ENCODE assay signal across 30 cellular contexts in the genomic region with DNA sequence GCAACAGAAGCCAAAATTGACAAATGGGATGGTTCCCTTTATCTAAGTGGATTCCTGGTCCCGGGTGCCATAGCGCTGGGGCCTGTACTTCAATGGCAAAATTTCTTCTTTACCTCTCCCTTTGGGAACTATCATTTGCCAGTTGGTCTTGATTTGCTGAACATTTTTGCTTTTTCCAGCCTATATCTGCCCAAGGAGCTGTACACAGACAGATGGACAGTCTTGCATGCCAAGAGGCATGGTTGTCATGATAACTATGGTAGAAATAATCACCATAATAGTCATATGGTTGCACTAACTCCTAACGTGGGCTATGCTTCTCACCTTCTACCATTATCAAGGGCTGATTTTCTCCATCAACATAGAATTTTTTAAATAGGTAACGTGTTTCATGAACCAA.
DNase-seq lines count a peak whose midpoint lies in the region; ATAC-seq lines count a peak whose summit lies in the region.
"Had no signal": no experiment of that assay in that cellular context is flagged by ENCODE, and none has a peak within 500 bp of the region (broad histone marks: within the 10 kb centered on the region; RNA-seq: fewer than 3 reads in every experiment).

No MANE protein-coding gene starts in this region.

- H3K9me3 ChIP-seq in aorta (ENCODE audit: control insufficient read depth, low read length) = no peaks in the 10 kb centered on the region
- H3K9me3 ChIP-seq: A549; BLaER1 treated with 17β-estradiol and CSF1 and Interleukin-3, amounts not matched to agents 10 nM and 100 nM; Caco-2 had no signal

- ATAC-seq in aorta (ENCODE audit: low FRiP score) (no peak), HG02938 (IDR thresholded peaks at IDR 0.05; ENCODE audit: unreplicated experiment) (no peak)
- ATAC-seq: A549; CD8-positive, alpha-beta T cell had no signal

- DNase-seq in G401 (ENCODE audit: low spot score) (peak; percentile 70), cerebellar cortex (ENCODE audit: low spot score) (peak; percentile 55), cerebellum (ENCODE audit: low spot score) (peak; percentile 42), H7 (no peak), aorta (no peak)
- DNase-seq: 8988T; ACHN; AML-193; BE2C; Caco-2; Calu3; CD4-positive, alpha-beta memory T cell; CD4-positive, alpha-beta T cell; CD4-positive, CD25-positive, alpha-beta regulatory T cell; CD8-positive, alpha-beta memory T cell; CD8-positive, alpha-beta T cell; COR-L47; DMS 273 treated with DMSO at 0.1 percent for 48 hours; DMS153; DMS53; DMS79; DMS79 treated with DMSO at 0.1 percent for 48 hours; DND-41; EL had no signal

- H3K27me3 ChIP-seq in H7 (ENCODE audit: control insufficient read depth, insufficient read depth, low read length) = no peaks in the 10 kb centered on the region
- no peaks in the 10 kb centered on the region for H3K27me3 ChIP-seq in aorta (ENCODE audit: control insufficient read depth in 1 of 2, insufficient read depth in 2 of 2, low read length in 1 of 2)
- H3K27me3 ChIP-seq: BE2C; BLaER1; BLaER1 treated with 17β-estradiol and CSF1 and Interleukin-3, amounts not matched to agents 10 nM and 100 nM had no signal

- H3K4me3 ChIP-seq in H7 (ENCODE audit: insufficient read depth, low read depth, low read length) = no peak overlapping the region
- H3K4me3 ChIP-seq in aorta (ENCODE audit: low read length in 2 of 2) = no peak overlapping the region
- H3K4me3 ChIP-seq: A549; BLaER1; BLaER1 treated with 17β-estradiol and CSF1 and Interleukin-3, amounts not matched to agents 10 nM and 100 nM had no signal

- no peaks in the 10 kb centered on the region for H3K4me1 ChIP-seq in aorta (ENCODE audit: control insufficient read depth in 1 of 2, insufficient read depth in 2 of 2, low read length in 2 of 2)
- H3K4me1 ChIP-seq: A549, BE2C, Caco-2 had no signal

- intact Hi-C loops in aorta (cut with DNase I) = no loop called here

- WGBS in aorta, 2 donors = 77 to 80% methylated on average over 4 of the region's 4 CpGs

- H3K36me3 ChIP-seq in H7 (replicated peaks; ENCODE audit: control insufficient read depth, insufficient read depth, low read length) = no peaks in the 10 kb centered on the region
- H3K36me3 ChIP-seq in aorta (ENCODE audit: control insufficient read depth in 1 of 2, insufficient read depth in 2 of 2, low read length in 1 of 2) = no peaks in the 10 kb centered on the region
- H3K36me3 ChIP-seq: BE2C; BLaER1; BLaER1 treated with 17β-estradiol and CSF1 and Interleukin-3, amounts not matched to agents 10 nM and 100 nM had no signal

- H3K27ac ChIP-seq in aorta (ENCODE audit: low read depth in 1 of 2, low read length in 2 of 2) = no peak overlapping the region
- H3K27ac ChIP-seq: 22Rv1; A549; BLaER1; BLaER1 treated with 17β-estradiol and CSF1 and Interleukin-3, amounts not matched to agents 10 nM and 100 nM; C4-2B had no signal

- in situ Hi-C loops in G401 (cut with HindIII; ENCODE audit: low sequenced_read_pairs) = no loop called here

Comparison
In these comparisons a context has a peak if more than half of its experiments do, and no peak if none do; other contexts are left out.
1. DNase-seq: peak in G401 (single experiment), cerebellar cortex (single experiment) and cerebellum (single experiment); none in H7 (single experiment) and aorta (0 of 2).